25 cellular contexts compared by ENCODE assay signal in the genomic region with DNA sequence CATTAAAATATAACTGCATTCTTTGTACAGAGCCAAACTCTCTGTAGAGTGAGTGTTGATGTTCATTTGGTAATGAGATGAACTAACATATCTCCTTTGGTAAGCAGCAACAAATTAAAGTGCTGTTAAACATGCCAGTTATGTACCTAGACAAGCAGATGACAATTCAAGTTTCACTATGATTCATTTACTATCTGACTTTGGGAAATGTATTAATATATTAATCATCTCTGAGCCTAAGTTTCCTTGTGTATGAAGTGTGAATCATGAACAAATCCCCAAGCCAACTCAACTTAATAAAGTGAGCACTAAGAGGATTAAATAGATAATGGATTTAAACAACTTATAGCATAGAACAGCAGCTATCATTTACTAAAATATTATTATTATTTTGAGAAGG.
DNase-seq lines count a peak whose midpoint lies in the region; FAIRE-seq and TF ChIP-seq lines count a peak whose summit lies in the region.
"Had no signal": no experiment of that assay in that cellular context is flagged by ENCODE, and none has a peak within 500 bp of the region (broad histone marks: within the 10 kb centered on the region; RNA-seq: fewer than 3 reads in every experiment).

No MANE protein-coding gene starts in this region.

- peaks cover 9% of the 10 kb centered on the region for H3K4me1 ChIP-seq in mammary epithelial cell (ENCODE audit: insufficient read depth, low read length)
- H3K4me1 ChIP-seq: BE2C; BLaER1 treated with 17β-estradiol and CSF1 and Interleukin-3, amounts not matched to agents 10 nM and 100 nM had no signal

- TF ChIP-seq CTCF in mammary epithelial cell (conservative IDR thresholded peaks at IDR 0.05 in 1 of 2, IDR thresholded peaks at IDR 0.05 in 1 of 2; ENCODE audit: extremely low read depth in 1 of 2, insufficient read depth in 1 of 2, low read depth in 1 of 2, low read length in 2 of 2) (no peak), MCF 10A (IDR thresholded peaks at IDR 0.05; ENCODE audit: unreplicated experiment) (no peak)

- in situ Hi-C loops in mammary epithelial cell (cut with MboI; ENCODE audit: low sequenced_read_pairs in 2 of 2), result no loop called here

- H3K4me2 ChIP-seq in mammary epithelial cell (ENCODE audit: insufficient read depth, low read depth, low read length), result no peak overlapping the region
- H3K4me2 ChIP-seq: BLaER1 treated with 17β-estradiol and CSF1 and Interleukin-3, amounts not matched to agents 10 nM and 100 nM; GM23338 had no signal

- H2AFZ ChIP-seq in mammary epithelial cell (ENCODE audit: low read depth, low read length), result no peak overlapping the region
- H2AFZ ChIP-seq: GM23338 had no signal

- H4K20me1 ChIP-seq in mammary epithelial cell (ENCODE audit: insufficient read depth, low read length), result no peaks in the 10 kb centered on the region
- H4K20me1 ChIP-seq: BLaER1 treated with 17β-estradiol and CSF1 and Interleukin-3, amounts not matched to agents 10 nM and 100 nM had no signal

- H3K9me3 Mint-ChIP-seq in MCF 10A (ENCODE audit: unreplicated experiment), result peaks cover 16% of the 10 kb centered on the region
- H3K9me3 Mint-ChIP-seq: HFFc6 had no signal

- peaks cover 23% of the 10 kb centered on the region for H3K4me1 Mint-ChIP-seq in MCF 10A (ENCODE audit: insufficient read depth, unreplicated experiment)
- H3K4me1 Mint-ChIP-seq: CD14-positive monocyte; CD8-positive, alpha-beta memory T cell; GM23338; H9 had no signal

- H3K36me3 Mint-ChIP-seq in MCF 10A (ENCODE audit: insufficient read depth, unreplicated experiment), result no peaks in the 10 kb centered on the region
- H3K36me3 Mint-ChIP-seq: CD14-positive monocyte; CD8-positive, alpha-beta memory T cell had no signal

- FAIRE-seq in islet of Langerhans (lab: Jason Lieb, UNC), result peak; percentile 47
- FAIRE-seq: A204.1, GM12891, GM18507 had no signal

- CTCF ChIA-PET in mammary epithelial cell (lab: Charles Lee; ENCODE audit: low non-redundant PET), result no interaction called here
- CTCF ChIA-PET in MCF 10A (lab: Yijun Ruan, JAX), result no interaction called here

- no peak overlapping the region for H3K27ac Mint-ChIP-seq in MCF 10A (ENCODE audit: low read depth, unreplicated experiment)
- H3K27ac Mint-ChIP-seq: CD14-positive monocyte; CD4-positive, alpha-beta T cell; CD8-positive, alpha-beta memory T cell; GM23338; H9; HFFc6 had no signal

- no peak overlapping the region for H3K4me3 Mint-ChIP-seq in MCF 10A (ENCODE audit: unreplicated experiment)
- H3K4me3 Mint-ChIP-seq: CD14-positive monocyte; CD4-positive, alpha-beta T cell; CD8-positive, alpha-beta memory T cell; GM23338; H9; HFFc6 had no signal

- intact Hi-C loops in mammary epithelial cell (cut with micrococcal nuclease), result no loop called here
- intact Hi-C loops in MCF 10A (cut with micrococcal nuclease), result no loop called here

- POLR2A ChIA-PET in MCF 10A (lab: Yijun Ruan, JAX), result no interaction called here

- H3K27me3 ChIP-seq in mammary epithelial cell (ENCODE audit: insufficient read depth, low read length), result no peaks in the 10 kb centered on the region
- H3K27me3 ChIP-seq: BE2C had no signal

- no peak overlapping the region for H3K27ac ChIP-seq in mammary epithelial cell (ENCODE audit: insufficient read depth, low read depth, low read length)
- no peak overlapping the region for H3K27ac ChIP-seq in epithelial cell of prostate
- H3K27ac ChIP-seq: 22Rv1; BLaER1 treated with 17β-estradiol and CSF1 and Interleukin-3, amounts not matched to agents 10 nM and 100 nM had no signal

- DNase-seq in mammary epithelial cell (peak; percentile 62), MCF 10A (ENCODE audit: unreplicated experiment) (no peak), epithelial cell of prostate (ENCODE audit: low read depth, low spot score) (peak; percentile 27), OCI-M1 (lab: John Stamatoyannopoulos, UW) (no peak), NCI-H1694 treated with DMSO at 0.1 percent for 48 hours (lab: John Stamatoyannopoulos, UW) (no peak)
- DNase-seq: ACHN; AML-193; BE2C; Calu3; CD4-positive, alpha-beta T cell; CD8-positive, alpha-beta memory T cell; COR-L47; DMS53; DMS79 treated with DMSO at 0.1 percent for 48 hours; GF-D8; H9; HFFc6 had no signal

- no peaks in the 10 kb centered on the region for H3K79me2 ChIP-seq in mammary epithelial cell (ENCODE audit: insufficient read depth, low read length)

- H3K4me3 ChIP-seq in mammary epithelial cell (replicated peaks in 1 of 3; ENCODE audit: insufficient read depth in 1 of 3, low read depth in 2 of 3, low read length in 3 of 3), result no peak overlapping the region
- H3K4me3 ChIP-seq: BLaER1 treated with 17β-estradiol and CSF1 and Interleukin-3, amounts not matched to agents 10 nM and 100 nM; GM23338 had no signal

- H3K9ac ChIP-seq in mammary epithelial cell (ENCODE audit: insufficient read depth, low read length), result no peak overlapping the region
- H3K9ac ChIP-seq: BLaER1 treated with 17β-estradiol and CSF1 and Interleukin-3, amounts not matched to agents 10 nM and 100 nM had no signal

- H3K36me3 ChIP-seq in mammary epithelial cell (ENCODE audit: insufficient read depth, low read length), result no peaks in the 10 kb centered on the region
- H3K36me3 ChIP-seq: BE2C; BLaER1 treated with 17β-estradiol and CSF1 and Interleukin-3, amounts not matched to agents 10 nM and 100 nM had no signal

- no peaks in the 10 kb centered on the region for H3K27me3 Mint-ChIP-seq in MCF 10A (ENCODE audit: insufficient read depth, unreplicated experiment)
- H3K27me3 Mint-ChIP-seq: CD4-positive, alpha-beta T cell; CD8-positive, alpha-beta memory T cell had no signal

- BruUV-seq in mammary epithelial cell (replicated peaks; lab: Mats Ljungman, UMichigan) (no TSS peak), MCF 10A (replicated peaks; lab: Mats Ljungman, UMichigan) (no TSS peak)

- no peaks in the 10 kb centered on the region for H3K9me3 ChIP-seq in mammary epithelial cell (replicated peaks; ENCODE audit: insufficient read depth, low read length)
- H3K9me3 ChIP-seq: BE2C had no signal

- dilution Hi-C loops in mammary epithelial cell (cut with HindIII; ENCODE audit: low sequenced_read_pairs), result no loop called here

Comparison
In these comparisons a context has a peak if more than half of its experiments do, and no peak if none do; other contexts are left out.
1. DNase-seq: peak in mammary epithelial cell (single experiment) and epithelial cell of prostate (single experiment); none in MCF 10A (single experiment), OCI-M1 (single experiment) and NCI-H1694 treated with DMSO at 0.1 percent for 48 hours (single experiment).